In genomic region chr3:193946945-193947344, GRCh38 we compare ENCODE assay signal across 20 cellular contexts.
DNase-seq lines count a peak whose midpoint lies in the region; ATAC-seq, FAIRE-seq and TF ChIP-seq lines count a peak whose summit lies in the region.
"Had no signal": no experiment of that assay in that cellular context is flagged by ENCODE, and none has a peak within 500 bp of the region (broad histone marks: within the 10 kb centered on the region; RNA-seq: fewer than 3 reads in every experiment).

No MANE protein-coding gene starts in this region.

- H3K27me3 ChIP-seq in HepG2 (ENCODE audit: control insufficient read depth in 1 of 2, insufficient read depth in 2 of 2, low read length in 2 of 2): peaks cover 0 to 13% of the 10 kb centered on the region in 2 experiments; a peak in 2 of 5 replicates
- no peaks in the 10 kb centered on the region for H3K27me3 ChIP-seq in right lobe of liver
- peaks cover 34% of the 10 kb centered on the region for H3K27me3 ChIP-seq in astrocyte (ENCODE audit: insufficient read depth, low read length)

- BruUV-seq in HepG2 (replicated peaks; lab: Mats Ljungman, UMichigan): no TSS peak

- H3K79me2 ChIP-seq in HepG2 (ENCODE audit: insufficient read depth, low read length) (no peaks in the 10 kb centered on the region), astrocyte (ENCODE audit: insufficient read depth, low read length) (no peaks in the 10 kb centered on the region)

- peaks cover 10% of the 10 kb centered on the region for H3K4me1 Mint-ChIP-seq in astrocyte (ENCODE audit: low read depth, unreplicated experiment)

- H3K9me3 ChIP-seq in HepG2 (ENCODE audit: low read length) (no peaks in the 10 kb centered on the region), right lobe of liver (no peaks in the 10 kb centered on the region), astrocyte (ENCODE audit: insufficient read depth, low read depth, low read length) (no peaks in the 10 kb centered on the region)

- WGBS in HepG2 (ENCODE audit: low lambda C conversion rate): 0% methylated on average over 5 of the region's 5 CpGs
- WGBS in right lobe of liver (ENCODE audit: insufficient coverage, low coverage, low lambda C conversion rate, missing lambda C conversion rate): 67% methylated on average over 5 of the region's 5 CpGs

- peaks cover 90% of the 10 kb centered on the region for H3K27me3 Mint-ChIP-seq in astrocyte (ENCODE audit: low read depth, unreplicated experiment)

- DNase-seq in HepG2 (ENCODE audit: low spot score): peak; percentile 81
- no peak for DNase-seq in right lobe of liver
- peak; percentile 69 for DNase-seq in NCI-H226
- DNase-seq in astrocyte (ENCODE audit: low read depth): peak; percentile 74
- no peak for DNase-seq in H54 (ENCODE audit: insufficient read length, low spot score)
- no peak for DNase-seq in Ammon's horn (ENCODE audit: low spot score)
- DNase-seq: CD8-positive, alpha-beta T cell; glutamatergic neuron; KBM-7; midbrain; NCI-H2081 treated with DMSO at 0.1 percent for 48 hours; nucleus accumbens; stimulated activated naive CD4-positive, alpha-beta T cell treated with Interleukin-2 at 50 U/mL for 16 hours had no signal

- ATAC-seq in HepG2: peak; percentile 59
- no peak for ATAC-seq in right lobe of liver
- no peak for ATAC-seq in HG03439 (IDR thresholded peaks at IDR 0.05; ENCODE audit: unreplicated experiment)
- no peak for ATAC-seq in GM18867 (IDR thresholded peaks at IDR 0.05; ENCODE audit: unreplicated experiment)
- ATAC-seq: activated CD4-positive, CD25-positive, alpha-beta regulatory T cell treated with anti-CD3 and anti-CD28 coated beads, Interleukin-2, amount 50 U/mL, for 24 hours; CD8-positive, alpha-beta T cell had no signal

- no peak for TF ChIP-seq POLR2A in HepG2 (IDR thresholded peaks at IDR 0.05; ENCODE audit: insufficient read depth in 1 of 2, low read depth in 2 of 2, low read length in 2 of 2)
- no peak for TF ChIP-seq POLR2A in right lobe of liver (IDR thresholded peaks at IDR 0.05)
- TF ChIP-seq POLR2A in H54 (IDR thresholded peaks at IDR 0.05; ENCODE audit: low read depth, low read length): no peak

- H3K36me3 ChIP-seq in HepG2 (replicated peaks in 1 of 2; ENCODE audit: control insufficient read depth in 1 of 2, insufficient read depth in 2 of 2, low read length in 2 of 2): no peaks in the 10 kb centered on the region
- H3K36me3 ChIP-seq in right lobe of liver: no peaks in the 10 kb centered on the region
- H3K36me3 ChIP-seq in astrocyte (ENCODE audit: insufficient read depth, low read length): no peaks in the 10 kb centered on the region

- peaks cover 12% of the 10 kb centered on the region for H3K9me3 Mint-ChIP-seq in astrocyte (ENCODE audit: unreplicated experiment)
- H3K9me3 Mint-ChIP-seq: CD8-positive, alpha-beta T cell had no signal

- no peak overlapping the region for H3K4me2 ChIP-seq in HepG2 (ENCODE audit: low read depth, low read length)
- H3K4me2 ChIP-seq in astrocyte (ENCODE audit: low read length): no peak overlapping the region

- POLR2A ChIA-PET in HepG2 (lab: Yijun Ruan, JAX): no interaction called here

- in situ Hi-C loops in HepG2 (cut with HindIII; ENCODE audit: extremely low pct_ligation_motif_present, low pct_unique_long_range_greater_than_20kb): no loop called here

- no peaks in the 10 kb centered on the region for H4K20me1 ChIP-seq in HepG2 (ENCODE audit: insufficient read depth, low read length)
- H4K20me1 ChIP-seq in astrocyte (ENCODE audit: insufficient read depth, low read length): no peaks in the 10 kb centered on the region

- no peak overlapping the region for H3K4me3 Mint-ChIP-seq in astrocyte (ENCODE audit: unreplicated experiment)
- H3K4me3 Mint-ChIP-seq: CD8-positive, alpha-beta T cell had no signal

- TF ChIP-seq EP300 in HepG2 (IDR thresholded peaks at IDR 0.05; ENCODE audit: low read depth in 2 of 2, low read length in 2 of 2) (peak in 1 of 2 experiments; percentile 56; a peak in 2 of 4 replicates), HepG2 (CRISPR knock-in tag; IDR thresholded peaks at IDR 0.05; ENCODE audit: borderline replicate concordance) (peak; percentile 55; the same call in 1 of the 2 replicates)

- H3K9ac ChIP-seq in HepG2 (ENCODE audit: insufficient read depth, low read depth, low read length) (no peak overlapping the region), astrocyte (ENCODE audit: low read length) (no peak overlapping the region)

- intact Hi-C loops in HepG2 (cut with micrococcal nuclease; ENCODE audit: unreplicated experiment): no loop called here
- intact Hi-C loops in right lobe of liver (cut with DNase I): no loop called here

- CTCF ChIA-PET in HepG2 (lab: Yijun Ruan, JAX; ENCODE audit: low intra/inter-chr PET ratio, low total read pairs): no interaction called here

- peaks cover 2% of the 10 kb centered on the region for H3K36me3 Mint-ChIP-seq in astrocyte (ENCODE audit: low read depth, unreplicated experiment)
- H3K36me3 Mint-ChIP-seq: CD8-positive, alpha-beta T cell had no signal

- H3K27ac ChIP-seq in HepG2 (ENCODE audit: extremely low read length, insufficient read depth, low read length) (no peak overlapping the region), right lobe of liver (no peak overlapping the region), astrocyte (ENCODE audit: low read depth, low read length) (no peak overlapping the region)
- H3K27ac ChIP-seq: epithelial cell of prostate, skin epidermis had no signal

- FAIRE-seq in HepG2 (lab: Jason Lieb, UNC): peak; percentile 42
- no peak for FAIRE-seq in astrocyte (lab: Jason Lieb, UNC)
- FAIRE-seq in H54 (lab: Jason Lieb, UNC): no peak
- FAIRE-seq: GM18507, keratinocyte had no signal

- H3K4me1 ChIP-seq in HepG2 (ENCODE audit: insufficient read depth, low read length) (peaks cover 31% of the 10 kb centered on the region), right lobe of liver (no peaks in the 10 kb centered on the region), astrocyte (ENCODE audit: insufficient read depth, low read length) (no peaks in the 10 kb centered on the region)

- H2AFZ ChIP-seq in HepG2 (ENCODE audit: low read length): no peak overlapping the region
- no peak overlapping the region for H2AFZ ChIP-seq in astrocyte (ENCODE audit: low read depth, low read length)

- H3K27ac Mint-ChIP-seq in astrocyte (ENCODE audit: unreplicated experiment): no peak overlapping the region
- H3K27ac Mint-ChIP-seq: CD8-positive, alpha-beta T cell had no signal

- no peak for TF ChIP-seq RAD21 in HepG2 (CRISPR knock-in tag; IDR thresholded peaks at IDR 0.05)

- TF ChIP-seq CTCF in HepG2 (CRISPR knock-in tag; IDR thresholded peaks at IDR 0.05) (no peak), right lobe of liver (IDR thresholded peaks at IDR 0.05) (no peak), astrocyte (IDR thresholded peaks at IDR 0.05; ENCODE audit: insufficient read depth, low read depth, low read length) (no peak)

- H3K4me3 ChIP-seq in HepG2 (replicated peaks in 1 of 3; ENCODE audit: insufficient read depth in 1 of 3, low read depth in 2 of 3, low read length in 3 of 3) (no peak overlapping the region), right lobe of liver (no peak overlapping the region), astrocyte (ENCODE audit: insufficient read depth, low read depth, low read length) (no peak overlapping the region)
- H3K4me3 ChIP-seq: skin epidermis had no signal

TF ChIP-seq in HepG2, 621 proteins besides CTCF, POLR2A, EP300 and RAD21 (continues in another document):
- TF ChIP-seq PRDM4 (CRISPR knock-in tag; IDR thresholded peaks at IDR 0.05; ENCODE audit: borderline replicate concordance) (no peak), GABPA (IDR thresholded peaks at IDR 0.05; ENCODE audit: low read depth, low read length) (no peak), GABPA (CRISPR knock-in tag; IDR thresholded peaks at IDR 0.05; ENCODE audit: low read depth) (no peak), ZNF253 (CRISPR knock-in tag; IDR thresholded peaks at IDR 0.05; ENCODE audit: borderline replicate concordance) (no peak), FOSL1 (CRISPR knock-in tag; IDR thresholded peaks at IDR 0.05; ENCODE audit: borderline replicate concordance) (no peak), ZNF383 (CRISPR knock-in tag; IDR thresholded peaks at IDR 0.05; ENCODE audit: borderline replicate concordance) (no peak), HOXA9 (CRISPR knock-in tag; IDR thresholded peaks at IDR 0.05; ENCODE audit: borderline replicate concordance) (no peak), GATAD2A (CRISPR knock-in tag; IDR thresholded peaks at IDR 0.05) (peak; percentile 12; the same call in 1 of the 2 replicates), NFIC (IDR thresholded peaks at IDR 0.05; ENCODE audit: low read length) (no peak), ZSCAN25 (CRISPR knock-in tag; IDR thresholded peaks at IDR 0.05) (no peak)

Comparison
In these comparisons a context has a peak if more than half of its experiments do, and no peak if none do; other contexts are left out.
1. DNase-seq: peak in HepG2 (single experiment), NCI-H226 (single experiment) and astrocyte (single experiment); none in right lobe of liver (0 of 3), H54 (single experiment) and Ammon's horn (single experiment).